Comparison of ENCODE assay signal across 23 cellular contexts in the genomic region with DNA sequence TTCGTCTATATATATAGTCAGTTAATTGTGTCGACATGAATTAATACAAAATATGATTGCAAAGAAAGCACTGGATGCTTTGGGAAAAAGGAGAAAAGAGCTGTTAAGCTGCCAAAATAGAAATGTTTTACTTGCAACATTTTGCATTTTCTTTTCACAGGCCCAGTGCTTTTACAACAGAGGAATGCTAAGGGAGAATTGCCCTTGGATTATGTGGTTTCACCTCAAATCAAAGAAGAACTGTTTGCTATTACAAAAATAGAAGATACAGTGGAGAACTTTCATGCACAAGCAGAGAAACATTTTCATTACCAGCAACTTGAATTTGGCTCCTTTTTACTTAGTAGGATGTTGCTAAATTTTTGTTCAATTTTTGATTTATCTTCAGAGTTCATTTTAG.
"Had no signal": no experiment of that assay in that cellular context is flagged by ENCODE, and none has a peak within 500 bp of the region (broad histone marks: within the 10 kb centered on the region; RNA-seq: fewer than 3 reads in every experiment).

No MANE protein-coding gene starts in this region.

- H3K36me3 ChIP-seq: brain microvascular endothelial cell, gastrocnemius medialis, ovary, right lobe of liver, thyroid gland, vagina had no signal

- H3K4me1 ChIP-seq: gastrocnemius medialis, vagina had no signal

- H3K27ac ChIP-seq: brain microvascular endothelial cell, gastrocnemius medialis, ovary, right lobe of liver, thyroid gland, upper lobe of left lung, vagina had no signal

- ATAC-seq: activated CD4-positive, alpha-beta T cell treated with anti-CD3 and anti-CD28 coated beads for 36 hours; gastrocnemius medialis; left colon; right lobe of liver; stimulated activated effector memory CD8-positive, alpha-beta T cell treated with anti-CD3 and anti-CD28 coated beads, Interleukin-12 subunit alpha, Interleukin-12 subunit beta, amount 100 ng/mL, for 72 hours had no signal

- H3K4me3 ChIP-seq: gastrocnemius medialis, ovary, right lobe of liver, thyroid gland, upper lobe of left lung, vagina had no signal

- H3K27me3 ChIP-seq: brain microvascular endothelial cell, gastrocnemius medialis, ovary, right lobe of liver, thyroid gland, upper lobe of left lung, vagina had no signal

- H3K9me3 ChIP-seq: gastrocnemius medialis, ovary, right lobe of liver, thyroid gland, upper lobe of left lung, vagina had no signal

- DNase-seq: activated CD4-positive, alpha-beta T cell treated with anti-CD3 and anti-CD28 coated beads for 36 hours; activated CD4-positive, CD25-positive, alpha-beta regulatory T cell; activated effector memory CD4-positive, alpha-beta T cell treated with Interleukin-2 at 50 U/mL for 16 hours; activated naive CD4-positive, alpha-beta T cell treated with Interleukin-2 at 50 U/mL for 16 hours; activated naive CD8-positive, alpha-beta T cell treated with anti-CD3 and anti-CD28 coated beads, Interleukin-2, amount 10 ng/mL, durations not matched to agents 7 days and 5 days; activated T-cell treated with anti-CD3 and anti-CD28 coated beads for 4 hours; brain microvascular endothelial cell; cortex of kidney; gastrocnemius medialis; hippocampal formation; kidney; left colon; mammary epithelial cell; naive B cell; nephron progenitor cell; ovary; right lobe of liver; small intestine; stimulated activated CD4-positive, alpha-beta T cell treated with anti-CD3 and anti-CD28 coated beads, Interleukin-4, amount 100 ng/mL, for 24 hours; thyroid gland; upper lobe of left lung had no signal
